Comparison of ENCODE assay signal across 1 cellular context in genomic region chr5:180601591-180602480, GRCh38.
TF ChIP-seq lines count a peak whose summit lies in the region.

No MANE protein-coding gene starts in this region.

TF ChIP-seq in WTC11, 78 proteins besides CTCF, POLR2A, EP300 and RAD21 (continued from another document):
- TF ChIP-seq USF2 (CRISPR knock-in tag; IDR thresholded peaks at IDR 0.05) (no peak), ZNF121 (CRISPR knock-in tag; IDR thresholded peaks at IDR 0.05) (no peak), FOXK1 (CRISPR knock-in tag; IDR thresholded peaks at IDR 0.05) (no peak), NR1H2 (CRISPR knock-in tag; IDR thresholded peaks at IDR 0.05) (no peak), ZNF138 (CRISPR knock-in tag; conservative IDR thresholded peaks at IDR 0.05) (no peak), GTF2I (CRISPR knock-in tag; conservative IDR thresholded peaks at IDR 0.05) (no peak), TP53 (CRISPR knock-in tag; IDR thresholded peaks at IDR 0.05) (no peak), SMAD3 (CRISPR knock-in tag; IDR thresholded peaks at IDR 0.05; ENCODE audit: borderline replicate concordance) (no peak), ZNF219 (CRISPR knock-in tag; IDR thresholded peaks at IDR 0.05; ENCODE audit: borderline replicate concordance) (no peak), SP1 (CRISPR knock-in tag; conservative IDR thresholded peaks at IDR 0.05) (no peak), E2F4 (CRISPR knock-in tag; IDR thresholded peaks at IDR 0.05; ENCODE audit: borderline replicate concordance, low read depth) (no peak), ZNF232 (CRISPR knock-in tag; IDR thresholded peaks at IDR 0.05) (no peak)
- TF ChIP-seq, protein P1, sequence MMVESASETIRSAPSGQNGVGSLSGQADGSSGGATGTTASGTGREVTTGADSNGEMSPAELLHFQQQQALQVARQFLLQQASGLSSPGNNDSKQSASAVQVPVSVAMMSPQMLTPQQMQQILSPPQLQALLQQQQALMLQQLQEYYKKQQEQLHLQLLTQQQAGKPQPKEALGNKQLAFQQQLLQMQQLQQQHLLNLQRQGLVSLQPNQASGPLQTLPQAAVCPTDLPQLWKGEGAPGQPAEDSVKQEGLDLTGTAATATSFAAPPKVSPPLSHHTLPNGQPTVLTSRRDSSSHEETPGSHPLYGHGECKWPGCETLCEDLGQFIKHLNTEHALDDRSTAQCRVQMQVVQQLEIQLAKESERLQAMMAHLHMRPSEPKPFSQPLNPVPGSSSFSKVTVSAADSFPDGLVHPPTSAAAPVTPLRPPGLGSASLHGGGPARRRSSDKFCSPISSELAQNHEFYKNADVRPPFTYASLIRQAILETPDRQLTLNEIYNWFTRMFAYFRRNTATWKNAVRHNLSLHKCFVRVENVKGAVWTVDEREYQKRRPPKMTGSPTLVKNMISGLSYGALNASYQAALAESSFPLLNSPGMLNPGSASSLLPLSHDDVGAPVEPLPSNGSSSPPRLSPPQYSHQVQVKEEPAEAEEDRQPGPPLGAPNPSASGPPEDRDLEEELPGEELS (CRISPR knock-in tag; IDR thresholded peaks at IDR 0.05), result no peak
- TF ChIP-seq, protein P2, sequence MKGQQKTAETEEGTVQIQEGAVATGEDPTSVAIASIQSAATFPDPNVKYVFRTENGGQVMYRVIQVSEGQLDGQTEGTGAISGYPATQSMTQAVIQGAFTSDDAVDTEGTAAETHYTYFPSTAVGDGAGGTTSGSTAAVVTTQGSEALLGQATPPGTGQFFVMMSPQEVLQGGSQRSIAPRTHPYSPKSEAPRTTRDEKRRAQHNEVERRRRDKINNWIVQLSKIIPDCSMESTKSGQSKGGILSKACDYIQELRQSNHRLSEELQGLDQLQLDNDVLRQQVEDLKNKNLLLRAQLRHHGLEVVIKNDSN (CRISPR knock-in tag; IDR thresholded peaks at IDR 0.05), result no peak
- TF ChIP-seq, protein P3, sequence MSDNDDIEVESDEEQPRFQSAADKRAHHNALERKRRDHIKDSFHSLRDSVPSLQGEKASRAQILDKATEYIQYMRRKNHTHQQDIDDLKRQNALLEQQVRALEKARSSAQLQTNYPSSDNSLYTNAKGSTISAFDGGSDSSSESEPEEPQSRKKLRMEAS (CRISPR knock-in tag; IDR thresholded peaks at IDR 0.05), result no peak
